10 cellular contexts compared by ENCODE assay signal in the genomic region with DNA sequence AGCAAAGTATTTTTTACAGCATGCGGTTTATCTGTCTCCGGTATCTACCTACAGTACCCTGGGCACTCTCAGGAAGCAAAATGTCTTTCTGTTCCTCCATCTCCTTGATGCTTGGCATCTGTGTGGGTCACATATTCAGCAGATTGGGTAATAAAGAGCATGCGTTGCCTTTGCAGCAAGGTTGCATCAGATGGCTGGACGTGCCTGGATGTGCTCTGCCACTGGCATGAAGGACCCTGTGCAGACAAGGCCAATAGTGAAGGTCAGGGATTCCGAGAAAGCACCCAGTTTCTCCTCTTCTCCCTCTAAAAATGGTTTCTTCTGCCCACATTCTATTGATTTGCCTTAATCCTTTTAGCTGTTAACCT. TPM values are rescaled to one million over a fixed set of nuclear protein-coding genes. Genes with fewer than 3 reads are reported as not detected.
DNase-seq lines count a peak whose midpoint lies in the region; ATAC-seq and TF ChIP-seq lines count a peak whose summit lies in the region.
"Had no signal": no experiment of that assay in that cellular context is flagged by ENCODE, and none has a peak within 500 bp of the region (broad histone marks: within the 10 kb centered on the region; RNA-seq: fewer than 3 reads in every experiment).

No MANE protein-coding gene starts in this region.

- H2AK5ac ChIP-seq in mesendoderm (ENCODE audit: low read length), result peak overlapping the region; percentile 1

- no peak overlapping the region for H3K4me3 ChIP-seq in AG09309 (ENCODE audit: control insufficient read depth, low read depth, low read length)
- no peak overlapping the region for H3K4me3 ChIP-seq in epithelial cell of esophagus (ENCODE audit: low read length)
- no peak overlapping the region for H3K4me3 ChIP-seq in mesendoderm (ENCODE audit: low read length)
- H3K4me3 ChIP-seq in CD8-positive, alpha-beta T cell (ENCODE audit: low read depth, low read length), result no peak overlapping the region

- no peaks in the 10 kb centered on the region for H3K9me3 Mint-ChIP-seq in CD8-positive, alpha-beta T cell
- H3K9me3 Mint-ChIP-seq: activated CD4-positive, alpha-beta memory T cell treated with anti-CD3 and anti-CD28 coated beads, Interleukin-2, amount 10 ng/mL, durations not matched to agents 7 days and 5 days had no signal

- no peak overlapping the region for H3K27ac ChIP-seq in mesendoderm (ENCODE audit: low read depth, low read length)
- H3K27ac ChIP-seq in CD8-positive, alpha-beta T cell (ENCODE audit: low read depth, low read length), result no peak overlapping the region

- H3K4me1 ChIP-seq in mesendoderm (ENCODE audit: control insufficient read depth, low read depth, low read length), result peaks cover 37% of the 10 kb centered on the region
- H3K4me1 ChIP-seq in CD8-positive, alpha-beta T cell (ENCODE audit: insufficient read depth, low read length), result no peaks in the 10 kb centered on the region

- POLR2A ChIA-PET in CD8-positive, alpha-beta T cell (lab: Charles Lee), result no interaction called here

- no peak overlapping the region for H3K4me3 Mint-ChIP-seq in CD8-positive, alpha-beta T cell
- H3K4me3 Mint-ChIP-seq: activated CD4-positive, alpha-beta memory T cell treated with anti-CD3 and anti-CD28 coated beads, Interleukin-2, amount 10 ng/mL, durations not matched to agents 7 days and 5 days had no signal

- WGBS in mesendoderm (ENCODE audit: extremely low coverage, insufficient coverage, low lambda C conversion rate), result no CpG with 5 or more reads among the region's 5 CpGs

- no peak for TF ChIP-seq CTCF in AG09309 (IDR thresholded peaks at IDR 0.05; ENCODE audit: control insufficient read depth, insufficient read depth, low read depth, low read length, missing control alignments)
- TF ChIP-seq CTCF in epithelial cell of esophagus (IDR thresholded peaks at IDR 0.05; ENCODE audit: insufficient read depth, low read depth, low read length, missing control alignments), result no peak
- no peak for TF ChIP-seq CTCF in CD8-positive, alpha-beta T cell (IDR thresholded peaks at IDR 0.05)

- H4K5ac ChIP-seq in mesendoderm (ENCODE audit: low read length), result no peak overlapping the region

- H2BK15ac ChIP-seq in mesendoderm (replicated peaks; ENCODE audit: low read depth), result no peak overlapping the region

- H3K36me3 Mint-ChIP-seq in CD8-positive, alpha-beta T cell, result no peaks in the 10 kb centered on the region

- intact Hi-C loops in CD8-positive, alpha-beta T cell (cut with DNase I, micrococcal nuclease), result loop anchor here (10.0 kb wide), 2 partner anchors 374 to 1826 kb away; a partner anchor contains a TSS

- H3K23ac ChIP-seq in mesendoderm (ENCODE audit: low read length), result no peak overlapping the region

- H3K9ac ChIP-seq in mesendoderm (ENCODE audit: low read length), result no peak overlapping the region

- peak overlapping the region; percentile 38 for H3K4ac ChIP-seq in mesendoderm (ENCODE audit: low read depth, low read length)

- H3K79me1 ChIP-seq in mesendoderm (ENCODE audit: low read length), result peaks cover 13% of the 10 kb centered on the region

- H2BK5ac ChIP-seq in mesendoderm (ENCODE audit: low read length), result no peak overlapping the region

- no peak for ATAC-seq in GM21526 (IDR thresholded peaks at IDR 0.05; ENCODE audit: low FRiP score, unreplicated experiment)
- no peak for ATAC-seq in CD8-positive, alpha-beta T cell
- no peak for ATAC-seq in HG03457 (IDR thresholded peaks at IDR 0.05; ENCODE audit: unreplicated experiment)

- H2BK120ac ChIP-seq in mesendoderm (ENCODE audit: low read depth, low read length), result no peak overlapping the region

- peak overlapping the region; percentile 4 for H3K56ac ChIP-seq in mesendoderm (ENCODE audit: low read length)

- H3K4me1 Mint-ChIP-seq in CD8-positive, alpha-beta T cell (ENCODE audit: low read depth), result no peaks in the 10 kb centered on the region

- peaks cover 7% of the 10 kb centered on the region for H3K27me3 Mint-ChIP-seq in CD8-positive, alpha-beta T cell (ENCODE audit: low read depth)

- H3K18ac ChIP-seq in mesendoderm (ENCODE audit: low read length), result peak overlapping the region; percentile 11

- peaks cover 5% of the 10 kb centered on the region for H3K79me2 ChIP-seq in mesendoderm (ENCODE audit: control insufficient read depth, insufficient read depth, low read length)

- H3K36me3 ChIP-seq in mesendoderm (ENCODE audit: control insufficient read depth, insufficient read depth, low read length), result no peaks in the 10 kb centered on the region
- no peaks in the 10 kb centered on the region for H3K36me3 ChIP-seq in CD8-positive, alpha-beta T cell (ENCODE audit: insufficient read depth, low read length)

- CTCF ChIA-PET in CD8-positive, alpha-beta T cell (lab: Charles Lee), result no interaction called here

- no peak overlapping the region for H4K8ac ChIP-seq in mesendoderm (ENCODE audit: low read depth, low read length)

- H3K27ac Mint-ChIP-seq in CD8-positive, alpha-beta T cell, result no peak overlapping the region
- H3K27ac Mint-ChIP-seq: activated CD4-positive, alpha-beta memory T cell treated with anti-CD3 and anti-CD28 coated beads, Interleukin-2, amount 10 ng/mL, durations not matched to agents 7 days and 5 days had no signal

- no peaks in the 10 kb centered on the region for H3K9me3 ChIP-seq in CD8-positive, alpha-beta T cell (ENCODE audit: low read length)

- peak; percentile 75 for DNase-seq in AG09309 (ENCODE audit: low read depth)
- DNase-seq in NCI-H460 (ENCODE audit: extremely low read depth, low read depth), result peak; percentile 80
- peak; percentile 90 for DNase-seq in epithelial cell of esophagus (ENCODE audit: low read depth)
- DNase-seq in mesendoderm, result no peak
- no peak for DNase-seq in NCI-H1092 (lab: John Stamatoyannopoulos, UW)
- DNase-seq in CD8-positive, alpha-beta T cell, result no peak
- DNase-seq: activated CD4-positive, alpha-beta memory T cell treated with anti-CD3 and anti-CD28 coated beads, Interleukin-2, amount 10 ng/mL, durations not matched to agents 7 days and 5 days; SIG-M5 had no signal

- H3K27me3 ChIP-seq in mesendoderm (ENCODE audit: insufficient read depth, low read length, poor library complexity), result no peaks in the 10 kb centered on the region
- no peaks in the 10 kb centered on the region for H3K27me3 ChIP-seq in CD8-positive, alpha-beta T cell (ENCODE audit: insufficient read depth, low read length)

- no peak overlapping the region for H3K4me2 ChIP-seq in mesendoderm (ENCODE audit: low read length)

RNA-seq across cellular contexts. Expression of a gene that starts 9.6 kb away (rescaled TPM):
- total RNA-seq in NCI-H460 (2014; rRNA removed; shearing (Covaris generic)), result 47.2 and 57.0 TPM in 2 replicates
- 54.7 and 59.8 TPM in 2 replicates for polyA plus RNA-seq in NCI-H460 (2014; cell fraction: nucleus; rRNA removed)
- polyA plus RNA-seq in mesendoderm (2013, experiment 1 of 2), result 11.5 TPM
- 14.5 TPM for polyA plus RNA-seq in mesendoderm (2013, experiment 2 of 2)
- total RNA-seq in CD8-positive, alpha-beta T cell, result 1 to 10 TPM; 2.0 to 3.0 TPM

Comparison
In these comparisons a context has a peak if more than half of its experiments do, and no peak if none do; other contexts are left out.
1. DNase-seq: peak in AG09309 (single experiment), NCI-H460 (single experiment) and epithelial cell of esophagus (single experiment); none in mesendoderm (single experiment), NCI-H1092 (single experiment) and CD8-positive, alpha-beta T cell (0 of 7).
2. RNA of a gene that starts 9.6 kb away (total RNA-seq): 47.2 to 57.0 TPM in NCI-H460; 2.0 to 3.0 TPM in CD8-positive, alpha-beta T cell; every median in the first group is over 10 times any median in the second.